In genomic region chr4:169228076-169228475, GRCh38 we compare ENCODE assay signal across 16 cellular contexts. TPM values are rescaled to one million over a fixed set of nuclear protein-coding genes. Genes with fewer than 3 reads are reported as not detected.
"Had no signal": no experiment of that assay in that cellular context is flagged by ENCODE, and none has a peak within 500 bp of the region (broad histone marks: within the 10 kb centered on the region; RNA-seq: fewer than 3 reads in every experiment).

No MANE protein-coding gene starts in this region.

- H3K4me3 ChIP-seq: coronary artery, heart left ventricle, right atrium auricular region had no signal

- H3K36me3 ChIP-seq: heart left ventricle, right atrium auricular region had no signal

- H3K9me3 ChIP-seq: heart left ventricle, right atrium auricular region had no signal

- H3K9me3 Mint-ChIP-seq: naive thymus-derived CD4-positive, alpha-beta T cell; nephron progenitor cell had no signal

- ATAC-seq: heart left ventricle; naive thymus-derived CD4-positive, alpha-beta T cell had no signal

- H3K27ac Mint-ChIP-seq: endodermal cell; naive thymus-derived CD4-positive, alpha-beta T cell; nephron progenitor cell; type B pancreatic cell had no signal

- H3K27me3 ChIP-seq: heart left ventricle, right atrium auricular region had no signal

- H3K27ac ChIP-seq: coronary artery, heart left ventricle, right atrium auricular region had no signal

- H3K4me1 Mint-ChIP-seq: endodermal cell; naive thymus-derived CD4-positive, alpha-beta T cell; nephron progenitor cell had no signal

- H3K4me3 Mint-ChIP-seq: endodermal cell; naive thymus-derived CD4-positive, alpha-beta T cell; nephron progenitor cell; type B pancreatic cell had no signal

- H3K36me3 Mint-ChIP-seq: naive thymus-derived CD4-positive, alpha-beta T cell had no signal

- FAIRE-seq: endothelial cell of umbilical vein, urothelium cell line had no signal

- DNase-seq: effector CD4-positive, alpha-beta T cell; endodermal cell; foreskin melanocyte; heart left ventricle; hippocampal formation; kidney glomerular epithelial cell; naive thymus-derived CD4-positive, alpha-beta T cell; nephron progenitor cell; small intestine; stimulated activated CD4-positive, alpha-beta T cell treated with anti-CD3 and anti-CD28 coated beads, Interleukin-2, amount 100 ng/mL, for 48 hours; stimulated activated naive CD4-positive, alpha-beta T cell treated with Interleukin-2 at 50 U/mL for 16 hours had no signal

RNA-seq across cellular contexts. Expression of gene SH3RF1, which starts 42.7 kb away (rescaled TPM):
- polyA plus RNA-seq: naive thymus-derived CD4-positive, alpha-beta T cell had no signal
